ENCODE assay signal across 17 cellular contexts in the genomic region with DNA sequence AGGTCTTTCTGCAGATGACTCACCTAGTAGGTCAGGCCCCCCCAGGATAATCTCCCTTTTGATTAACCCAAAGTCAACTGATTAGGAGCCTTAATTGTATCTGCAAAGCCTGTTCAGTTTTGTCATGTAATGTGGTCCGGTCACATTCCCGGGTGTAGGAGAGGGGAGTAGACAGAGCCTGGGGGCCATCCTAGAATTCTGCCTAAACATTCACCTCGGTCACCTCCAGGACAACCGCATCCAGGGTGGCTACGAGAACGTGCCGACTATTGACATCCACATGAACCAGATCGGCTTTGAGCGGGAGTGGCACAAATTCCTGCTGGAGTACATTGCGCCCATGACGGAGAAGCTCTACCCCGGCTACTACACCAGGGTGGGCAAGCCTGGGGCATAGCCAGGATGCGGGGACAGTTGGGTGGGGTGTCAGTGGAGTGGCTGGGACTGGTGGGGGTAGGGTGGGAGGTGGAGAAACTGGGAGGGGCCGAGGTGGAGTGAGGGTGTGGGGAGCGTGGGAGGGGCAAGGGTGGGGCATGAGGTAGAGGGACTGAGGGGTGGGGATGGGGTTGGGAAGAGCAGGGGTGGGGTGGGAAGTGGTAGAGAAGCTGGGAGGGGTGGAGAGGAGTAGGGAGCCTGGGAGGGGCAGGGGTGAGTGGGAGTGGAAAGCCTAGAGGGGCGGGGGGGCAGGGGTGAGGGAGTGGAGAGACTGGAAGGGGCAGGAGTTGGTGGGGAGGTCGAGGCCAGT.
"Had no signal": no experiment of that assay in that cellular context is flagged by ENCODE, and none has a peak within 500 bp of the region (broad histone marks: within the 10 kb centered on the region; RNA-seq: fewer than 3 reads in every experiment).

No MANE protein-coding gene starts in this region.

- H3K9me3 Mint-ChIP-seq: naive thymus-derived CD8-positive, alpha-beta T cell; stimulated activated memory B cell treated with anti-CD40 and anti-IgM and Interleukin-4, amounts not matched to agents 10 μg/mL and 1 μg/mL and 100 μg/mL, for 72 hours; stimulated activated naive CD8-positive, alpha-beta T cell treated with anti-CD3 and anti-CD28 coated beads, Interleukin-15, Interleukin-2, amounts not matched to agents 100 ng/mL and 50 ng/mL, for 24 hours had no signal

- H3K9me3 ChIP-seq: heart left ventricle, mucosa of descending colon, ovary, prostate gland, right lobe of liver, tibial artery had no signal

- H3K27me3 ChIP-seq: dorsolateral prefrontal cortex, heart left ventricle, ovary, right lobe of liver, tibial artery had no signal

- H3K36me3 ChIP-seq: ovary had no signal

- H3K4me1 ChIP-seq: heart left ventricle, prostate gland, right lobe of liver, tibial artery had no signal

- ATAC-seq: esophagus mucosa; heart left ventricle; left lobe of liver; mucosa of descending colon; naive thymus-derived CD8-positive, alpha-beta T cell; right lobe of liver; stimulated activated memory B cell treated with anti-CD40 and anti-IgM and Interleukin-4, amounts not matched to agents 10 μg/mL and 1 μg/mL and 100 μg/mL, for 72 hours had no signal

- H3K4me3 Mint-ChIP-seq: naive thymus-derived CD8-positive, alpha-beta T cell; stimulated activated memory B cell treated with anti-CD40 and anti-IgM and Interleukin-4, amounts not matched to agents 10 μg/mL and 1 μg/mL and 100 μg/mL, for 72 hours; stimulated activated naive CD8-positive, alpha-beta T cell treated with anti-CD3 and anti-CD28 coated beads, Interleukin-15, Interleukin-2, amounts not matched to agents 100 ng/mL and 50 ng/mL, for 24 hours had no signal

- H3K27ac Mint-ChIP-seq: stimulated activated memory B cell treated with anti-CD40 and anti-IgM and Interleukin-4, amounts not matched to agents 10 μg/mL and 1 μg/mL and 100 μg/mL, for 72 hours; stimulated activated naive CD8-positive, alpha-beta T cell treated with anti-CD3 and anti-CD28 coated beads, Interleukin-15, Interleukin-2, amounts not matched to agents 100 ng/mL and 50 ng/mL, for 24 hours had no signal

- H3K4me3 ChIP-seq: dorsolateral prefrontal cortex, heart left ventricle, mucosa of descending colon, ovary, prostate gland, right lobe of liver, tibial artery had no signal

- H3K27ac ChIP-seq: dorsolateral prefrontal cortex, heart left ventricle, ovary, prostate gland, right lobe of liver, tibial artery had no signal

- H3K27me3 Mint-ChIP-seq: stimulated activated memory B cell treated with anti-CD40 and anti-IgM and Interleukin-4, amounts not matched to agents 10 μg/mL and 1 μg/mL and 100 μg/mL, for 72 hours; stimulated activated naive CD8-positive, alpha-beta T cell treated with anti-CD3 and anti-CD28 coated beads, Interleukin-15, Interleukin-2, amounts not matched to agents 100 ng/mL and 50 ng/mL, for 24 hours had no signal

- DNase-seq: cortex of kidney; dorsolateral prefrontal cortex; effector CD8-positive, alpha-beta T cell; heart left ventricle; hippocampal formation; mammary epithelial cell; mucosa of descending colon; naive thymus-derived CD8-positive, alpha-beta T cell; ovary; right lobe of liver; stimulated activated CD4-positive, alpha-beta T cell treated with anti-CD3 and anti-CD28 coated beads, Interleukin-4, amount 100 ng/mL, for 1 hour; tibial artery had no signal
